In genomic region chr3:42839616-42840015, GRCh38 we compare ENCODE assay signal across 9 cellular contexts. TPM values are rescaled to one million over a fixed set of nuclear protein-coding genes. Genes with fewer than 3 reads are reported as not detected.
DNase-seq lines count a peak whose midpoint lies in the region; ATAC-seq and TF ChIP-seq lines count a peak whose summit lies in the region.
"Had no signal": no experiment of that assay in that cellular context is flagged by ENCODE, and none has a peak within 500 bp of the region (broad histone marks: within the 10 kb centered on the region; RNA-seq: fewer than 3 reads in every experiment).

No MANE protein-coding gene starts in this region.

- peaks cover 0 to 6% (median 0%) of the 10 kb centered on the region in 4 donors for H3K4me1 Mint-ChIP-seq in CD4-positive, CD25-positive, alpha-beta regulatory T cell
- no peaks in the 10 kb centered on the region for H3K4me1 Mint-ChIP-seq in activated CD4-positive, alpha-beta T cell treated with anti-CD3 and anti-CD28 coated beads, Interleukin-2, amount 10 ng/mL, durations not matched to agents 7 days and 5 days
- peaks cover 10% of the 10 kb centered on the region for H3K4me1 Mint-ChIP-seq in nephron progenitor cell

- H3K4me3 ChIP-seq in CD4-positive, CD25-positive, alpha-beta regulatory T cell (ENCODE audit: low read depth, low read length), result no peak overlapping the region
- H3K4me3 ChIP-seq in fibroblast of lung (replicated peaks in 1 of 4; ENCODE audit: control extremely low read depth in 1 of 4, insufficient read depth in 1 of 4, low read depth in 3 of 4, low read length in 4 of 4), result peak overlapping the region in 3 of 4 experiments; percentile 33 to 40 (median 34)

- no peaks in the 10 kb centered on the region for H3K79me2 ChIP-seq in fibroblast of lung (ENCODE audit: control insufficient read depth, insufficient read depth, low read length)

- H3K27me3 ChIP-seq in CD4-positive, CD25-positive, alpha-beta regulatory T cell (ENCODE audit: control insufficient read depth, insufficient read depth, low read length), result no peaks in the 10 kb centered on the region
- H3K27me3 ChIP-seq in fibroblast of lung (ENCODE audit: control insufficient read depth, insufficient read depth, low read length), result peaks cover 4% of the 10 kb centered on the region

- peak; percentile 82 to 86 for ATAC-seq in CD4-positive, CD25-positive, alpha-beta regulatory T cell (ENCODE audit: low read depth in 2 of 2)
- ATAC-seq in GM18520 (IDR thresholded peaks at IDR 0.05; ENCODE audit: unreplicated experiment) (peak; percentile 89), HG02970 (IDR thresholded peaks at IDR 0.05; ENCODE audit: low FRiP score, unreplicated experiment) (peak; percentile 58)

- POLR2A ChIA-PET in activated CD4-positive, alpha-beta T cell treated with anti-CD3 and anti-CD28 coated beads, Interleukin-2, amount 10 ng/mL, durations not matched to agents 7 days and 5 days (lab: Charles Lee), result no interaction called here

- H3K27me3 Mint-ChIP-seq in CD4-positive, CD25-positive, alpha-beta regulatory T cell, result peaks cover 9% of the 10 kb centered on the region
- no peaks in the 10 kb centered on the region for H3K27me3 Mint-ChIP-seq in activated CD4-positive, alpha-beta T cell treated with anti-CD3 and anti-CD28 coated beads, Interleukin-2, amount 10 ng/mL, durations not matched to agents 7 days and 5 days
- peaks cover 29% of the 10 kb centered on the region for H3K27me3 Mint-ChIP-seq in nephron progenitor cell (ENCODE audit: low read depth, poor library complexity)

- H3K27ac Mint-ChIP-seq in CD4-positive, CD25-positive, alpha-beta regulatory T cell, result no peak overlapping the region
- no peak overlapping the region for H3K27ac Mint-ChIP-seq in activated CD4-positive, alpha-beta T cell treated with anti-CD3 and anti-CD28 coated beads, Interleukin-2, amount 10 ng/mL, durations not matched to agents 7 days and 5 days
- H3K27ac Mint-ChIP-seq in nephron progenitor cell, result no peak overlapping the region

- H3K27ac ChIP-seq in CD4-positive, CD25-positive, alpha-beta regulatory T cell (ENCODE audit: insufficient read depth, low read length, poor library complexity, severe bottlenecking), result no peak overlapping the region
- no peak overlapping the region for H3K27ac ChIP-seq in fibroblast of lung (ENCODE audit: insufficient read depth, low read length)

- DNase-seq in CD4-positive, CD25-positive, alpha-beta regulatory T cell, result peak in 2 of 3 donors; percentile 54 to 64
- peak; percentile 74 for DNase-seq in NCI-H2227 (lab: John Stamatoyannopoulos, UW; ENCODE audit: unreplicated experiment)
- DNase-seq in activated CD4-positive, alpha-beta T cell treated with anti-CD3 and anti-CD28 coated beads, Interleukin-2, amount 10 ng/mL, durations not matched to agents 7 days and 5 days, result peak; percentile 52
- DNase-seq in fibroblast of lung (ENCODE audit: low read depth in 2 of 2), result peak; percentile 59 to 78
- DNase-seq in nephron progenitor cell, result peak; percentile 34
- DNase-seq in GOT3 (lab: John Stamatoyannopoulos, UW), result no peak

- H2AFZ ChIP-seq in fibroblast of lung (ENCODE audit: low read length), result peak overlapping the region; percentile 74

- peaks cover 3% of the 10 kb centered on the region for H3K36me3 Mint-ChIP-seq in CD4-positive, CD25-positive, alpha-beta regulatory T cell
- H3K36me3 Mint-ChIP-seq in activated CD4-positive, alpha-beta T cell treated with anti-CD3 and anti-CD28 coated beads, Interleukin-2, amount 10 ng/mL, durations not matched to agents 7 days and 5 days (ENCODE audit: low read depth), result no peaks in the 10 kb centered on the region
- H3K36me3 Mint-ChIP-seq in nephron progenitor cell (ENCODE audit: low read depth), result no peaks in the 10 kb centered on the region

- no peak overlapping the region for H3K4me3 Mint-ChIP-seq in CD4-positive, CD25-positive, alpha-beta regulatory T cell
- no peak overlapping the region for H3K4me3 Mint-ChIP-seq in activated CD4-positive, alpha-beta T cell treated with anti-CD3 and anti-CD28 coated beads, Interleukin-2, amount 10 ng/mL, durations not matched to agents 7 days and 5 days
- no peak overlapping the region for H3K4me3 Mint-ChIP-seq in nephron progenitor cell

- H3K9ac ChIP-seq in fibroblast of lung (ENCODE audit: insufficient read depth, low read length), result no peak overlapping the region

- H3K9me3 Mint-ChIP-seq in CD4-positive, CD25-positive, alpha-beta regulatory T cell, result no peaks in the 10 kb centered on the region
- no peaks in the 10 kb centered on the region for H3K9me3 Mint-ChIP-seq in activated CD4-positive, alpha-beta T cell treated with anti-CD3 and anti-CD28 coated beads, Interleukin-2, amount 10 ng/mL, durations not matched to agents 7 days and 5 days
- no peaks in the 10 kb centered on the region for H3K9me3 Mint-ChIP-seq in nephron progenitor cell

- no peaks in the 10 kb centered on the region for H4K20me1 ChIP-seq in fibroblast of lung (ENCODE audit: control insufficient read depth, extremely low read depth, insufficient read depth, low read length)

- no peaks in the 10 kb centered on the region for H3K36me3 ChIP-seq in CD4-positive, CD25-positive, alpha-beta regulatory T cell (ENCODE audit: control insufficient read depth, insufficient read depth, low read length)
- H3K36me3 ChIP-seq in fibroblast of lung (ENCODE audit: control insufficient read depth, insufficient read depth, low read length), result no peaks in the 10 kb centered on the region

- CTCF ChIA-PET in activated CD4-positive, alpha-beta T cell treated with anti-CD3 and anti-CD28 coated beads, Interleukin-2, amount 10 ng/mL, durations not matched to agents 7 days and 5 days (lab: Charles Lee), result interaction anchor here (1.0 to 2.1 kb wide), 8 partner anchors 8 to 338 kb away, joined by 3 to 10 read pairs (median 5); partner anchors contain the start of gene VIPR1

- peak overlapping the region; percentile 89 for H3K4me2 ChIP-seq in fibroblast of lung (ENCODE audit: extremely low read depth, insufficient read depth, low read length)

- no peaks in the 10 kb centered on the region for H3K9me3 ChIP-seq in CD4-positive, CD25-positive, alpha-beta regulatory T cell (ENCODE audit: control insufficient read depth in 2 of 2, low read length in 2 of 2)
- no peaks in the 10 kb centered on the region for H3K9me3 ChIP-seq in fibroblast of lung (ENCODE audit: control insufficient read depth, insufficient read depth, low read depth, low read length)

- TF ChIP-seq CTCF in fibroblast of lung (conservative IDR thresholded peaks at IDR 0.05 in 1 of 2, IDR thresholded peaks at IDR 0.05 in 1 of 2; ENCODE audit: low read depth in 1 of 2, low read length in 2 of 2) (peak; percentile 75 to 86), nephron progenitor cell (IDR thresholded peaks at IDR 0.05) (peak; percentile 65)

- no peaks in the 10 kb centered on the region for H3K4me1 ChIP-seq in CD4-positive, CD25-positive, alpha-beta regulatory T cell (ENCODE audit: control insufficient read depth, insufficient read depth, low read length, poor library complexity, severe bottlenecking)
- no peaks in the 10 kb centered on the region for H3K4me1 ChIP-seq in fibroblast of lung (ENCODE audit: control insufficient read depth, extremely low read depth, insufficient read depth, low read length)

RNA-seq across cellular contexts. Expression of gene ACKR2, which starts 30.4 kb away (rescaled TPM):
- total RNA-seq in CD4-positive, CD25-positive, alpha-beta regulatory T cell, result not detected
- under 1 TPM in 2 of 4 donors, not detected in 2; 0.29 to 0.35 TPM for polyA plus RNA-seq in CD4-positive, CD25-positive, alpha-beta regulatory T cell
- under 1 TPM; 0.40 to 0.73 TPM for total RNA-seq in activated CD4-positive, alpha-beta T cell treated with anti-CD3 and anti-CD28 coated beads, Interleukin-2, amount 10 ng/mL, durations not matched to agents 7 days and 5 days
- total RNA-seq in fibroblast of lung, result under 0.01 and 0.26 TPM in 2 replicates
- 0.12 and 0.19 TPM in 2 replicates for polyA plus RNA-seq in fibroblast of lung
- polyA plus RNA-seq in fibroblast of lung (2012), result 0.16 TPM in 1 of 2 replicates, not detected in the other
- polyA minus RNA-seq in fibroblast of lung (ENCODE audit: low replicate concordance), result not detected in 2 replicates

RNA-seq across cellular contexts. Expression of gene HIGD1A, which starts 35.3 kb away (rescaled TPM):
- 23.9 TPM for total RNA-seq in CD4-positive, CD25-positive, alpha-beta regulatory T cell
- polyA plus RNA-seq in CD4-positive, CD25-positive, alpha-beta regulatory T cell, result 100 to 1,000 TPM in 1 of 4 donors, 10 to 100 TPM in 3; 77.6 to 110 (median 91.9) TPM
- total RNA-seq in activated CD4-positive, alpha-beta T cell treated with anti-CD3 and anti-CD28 coated beads, Interleukin-2, amount 10 ng/mL, durations not matched to agents 7 days and 5 days, result 10 to 100 TPM; 51.6 to 72.1 TPM
- 98.6 and 121 TPM in 2 replicates for total RNA-seq in fibroblast of lung
- polyA plus RNA-seq in fibroblast of lung, result 245 and 257 TPM in 2 replicates
- 135 and 146 TPM in 2 replicates for polyA plus RNA-seq in fibroblast of lung (2012)
- polyA minus RNA-seq in fibroblast of lung (ENCODE audit: low replicate concordance), result 3.8 and 4.3 TPM in 2 replicates

RNA-seq across cellular contexts. Expression of gene CYP8B1, which starts 36.1 kb away (rescaled TPM):
- not detected for total RNA-seq in CD4-positive, CD25-positive, alpha-beta regulatory T cell
- not detected for polyA plus RNA-seq in CD4-positive, CD25-positive, alpha-beta regulatory T cell
- total RNA-seq in activated CD4-positive, alpha-beta T cell treated with anti-CD3 and anti-CD28 coated beads, Interleukin-2, amount 10 ng/mL, durations not matched to agents 7 days and 5 days, result not detected
- not detected in 2 replicates for total RNA-seq in fibroblast of lung
- not detected in 2 replicates for polyA plus RNA-seq in fibroblast of lung
- polyA plus RNA-seq in fibroblast of lung (2012), result not detected in 2 replicates
- not detected in 2 replicates for polyA minus RNA-seq in fibroblast of lung (ENCODE audit: low replicate concordance)
- total RNA-seq: temporal lobe had no signal
